16 cellular contexts compared by ENCODE assay signal in genomic region chr2:166173263-166173662, GRCh38. TPM values are rescaled to one million over a fixed set of nuclear protein-coding genes. Genes with fewer than 3 reads are reported as not detected.
DNase-seq lines count a peak whose midpoint lies in the region; ATAC-seq and TF ChIP-seq lines count a peak whose summit lies in the region.
"Had no signal": no experiment of that assay in that cellular context is flagged by ENCODE, and none has a peak within 500 bp of the region (broad histone marks: within the 10 kb centered on the region; RNA-seq: fewer than 3 reads in every experiment).

No MANE protein-coding gene starts in this region.

- no peak overlapping the region for H3K27ac ChIP-seq in testis

- H3K4me3 ChIP-seq in testis: no peak overlapping the region

- H3K27me3 Mint-ChIP-seq in natural killer cell treated with Interleukin-12 subunit alpha and Interleukin-12 subunit beta and Interleukin-15 and Interleukin-18, amount 100 ng/mL, for 72 hours: peaks cover 0 to 6% of the 10 kb centered on the region in 2 donors
- H3K27me3 Mint-ChIP-seq: CD4-positive, alpha-beta T cell had no signal

- no peak overlapping the region for H3K4me3 Mint-ChIP-seq in natural killer cell treated with Interleukin-12 subunit alpha and Interleukin-12 subunit beta and Interleukin-15 and Interleukin-18, amount 100 ng/mL, for 72 hours
- H3K4me3 Mint-ChIP-seq: CD4-positive, alpha-beta T cell; H9 had no signal

- DNase-seq in NCI-H345 (lab: John Stamatoyannopoulos, UW) (peak; percentile 12), NCI-H345 treated with DMSO at 0.1 percent for 48 hours (lab: John Stamatoyannopoulos, UW; ENCODE audit: unreplicated experiment) (no peak), COLO668 (lab: John Stamatoyannopoulos, UW; ENCODE audit: unreplicated experiment) (peak; percentile 19), NCI-H146 treated with DMSO at 0.1 percent for 48 hours (lab: John Stamatoyannopoulos, UW; ENCODE audit: unreplicated experiment) (peak; percentile 34), NCI-H748 treated with DMSO at 0.1 percent for 48 hours (lab: John Stamatoyannopoulos, UW) (peak; percentile 71), testis (no peak), NCI-H2171 treated with DMSO at 0.1 percent for 48 hours (lab: John Stamatoyannopoulos, UW) (no peak)
- DNase-seq in natural killer cell treated with Interleukin-12 subunit alpha and Interleukin-12 subunit beta and Interleukin-15 and Interleukin-18, amount 100 ng/mL, for 72 hours (ENCODE audit: low spot score): no peak
- DNase-seq: 8988T; C1 segment of cervical spinal cord; Caco-2; CD4-positive, alpha-beta T cell; DND-41; GDM1; GOT3; H9 had no signal

- no peaks in the 10 kb centered on the region for H3K4me1 Mint-ChIP-seq in natural killer cell treated with Interleukin-12 subunit alpha and Interleukin-12 subunit beta and Interleukin-15 and Interleukin-18, amount 100 ng/mL, for 72 hours (ENCODE audit: low read depth in 2 of 2)

- no peak for TF ChIP-seq POLR2A in testis (IDR thresholded peaks at IDR 0.05)

- H3K9me3 ChIP-seq in testis: no peaks in the 10 kb centered on the region
- H3K9me3 ChIP-seq: Caco-2 had no signal

- H3K27me3 ChIP-seq in testis: no peaks in the 10 kb centered on the region

- no peaks in the 10 kb centered on the region for H3K36me3 ChIP-seq in testis (ENCODE audit: low read depth, missing control alignments)

- H3K27ac Mint-ChIP-seq in natural killer cell treated with Interleukin-12 subunit alpha and Interleukin-12 subunit beta and Interleukin-15 and Interleukin-18, amount 100 ng/mL, for 72 hours: no peak overlapping the region
- H3K27ac Mint-ChIP-seq: CD4-positive, alpha-beta T cell; H9 had no signal

- H3K4me1 ChIP-seq in testis: no peaks in the 10 kb centered on the region
- H3K4me1 ChIP-seq: Caco-2 had no signal

- intact Hi-C loops in testis (cut with DNase I; ENCODE audit: low total_unique reads): no loop called here

- no peaks in the 10 kb centered on the region for H3K9me3 Mint-ChIP-seq in natural killer cell treated with Interleukin-12 subunit alpha and Interleukin-12 subunit beta and Interleukin-15 and Interleukin-18, amount 100 ng/mL, for 72 hours
- H3K9me3 Mint-ChIP-seq: CD4-positive, alpha-beta T cell; H9 had no signal

- ATAC-seq in natural killer cell treated with Interleukin-12 subunit alpha and Interleukin-12 subunit beta and Interleukin-15 and Interleukin-18, amount 100 ng/mL, for 72 hours: no peak

- no peaks in the 10 kb centered on the region for H3K36me3 Mint-ChIP-seq in natural killer cell treated with Interleukin-12 subunit alpha and Interleukin-12 subunit beta and Interleukin-15 and Interleukin-18, amount 100 ng/mL, for 72 hours

- TF ChIP-seq CTCF in testis (IDR thresholded peaks at IDR 0.05): no peak

- 86 to 93% methylated on average over 2 of the region's 2 CpGs for WGBS in testis, 2 donors

RNA-seq across cellular contexts. Expression of gene SCN1A, which starts 45.4 kb away (rescaled TPM):
- under 1 TPM; 0.24 to 0.31 TPM for total RNA-seq in testis
- 0.04 TPM for polyA plus RNA-seq in testis (ENCODE audit: insufficient read depth, low read depth, low replicate concordance)
- not detected for total RNA-seq in natural killer cell treated with Interleukin-12 subunit alpha and Interleukin-12 subunit beta and Interleukin-15 and Interleukin-18, amount 100 ng/mL, for 72 hours
- total RNA-seq: Caco-2; CD4-positive, alpha-beta T cell had no signal

Comparison
In these comparisons a context has a peak if more than half of its experiments do, and no peak if none do; other contexts are left out.
1. DNase-seq: peak in NCI-H345 (single experiment), COLO668 (single experiment), NCI-H146 treated with DMSO at 0.1 percent for 48 hours (single experiment) and NCI-H748 treated with DMSO at 0.1 percent for 48 hours (single experiment); none in NCI-H345 treated with DMSO at 0.1 percent for 48 hours (single experiment), testis (single experiment), NCI-H2171 treated with DMSO at 0.1 percent for 48 hours (single experiment) and natural killer cell treated with Interleukin-12 subunit alpha and Interleukin-12 subunit beta and Interleukin-15 and Interleukin-18, amount 100 ng/mL, for 72 hours (single experiment).